In genomic region chr5:146965781-146966659, GRCh38 we compare ENCODE assay signal across 9 cellular contexts.
DNase-seq lines count a peak whose midpoint lies in the region; ATAC-seq and TF ChIP-seq lines count a peak whose summit lies in the region.
"Had no signal": no experiment of that assay in that cellular context is flagged by ENCODE, and none has a peak within 500 bp of the region (broad histone marks: within the 10 kb centered on the region; RNA-seq: fewer than 3 reads in every experiment).

No MANE protein-coding gene starts in this region.

- H3K27me3 Mint-ChIP-seq in MCF 10A (ENCODE audit: insufficient read depth, unreplicated experiment) = peaks cover 24% of the 10 kb centered on the region

- DNase-seq in AG20443 (ENCODE audit: low spot score) = peak; percentile 71
- DNase-seq in NCI-H187 treated with DMSO at 0.1 percent for 48 hours (lab: John Stamatoyannopoulos, UW) = peak; percentile 42
- peak; percentile 49 for DNase-seq in T1000 (lab: John Stamatoyannopoulos, UW)
- DNase-seq in MCF 10A (ENCODE audit: unreplicated experiment) = peak; percentile 89
- peak; percentile 68 for DNase-seq in iris pigment epithelial cell (ENCODE audit: low read depth)
- peak; percentile 4 to 22 (median 14) for DNase-seq in stimulated activated CD4-positive, alpha-beta T cell treated with anti-CD3 and anti-CD28 coated beads, Interleukin-1b, Interleukin-23, amount 100 ng/mL, for 24 hours (ENCODE audit: low read depth in 4 of 4, low spot score in 1 of 4)

- no peaks in the 10 kb centered on the region for H3K36me3 Mint-ChIP-seq in MCF 10A (ENCODE audit: insufficient read depth, unreplicated experiment)
- H3K36me3 Mint-ChIP-seq: IgD-negative memory B cell had no signal

- H3K4me3 Mint-ChIP-seq in MCF 10A (ENCODE audit: unreplicated experiment) = no peak overlapping the region
- H3K4me3 Mint-ChIP-seq: IgD-negative memory B cell had no signal

- BruUV-seq in MCF 10A (replicated peaks; lab: Mats Ljungman, UMichigan) = no TSS peak

- TF ChIP-seq CTCF in MCF 10A (IDR thresholded peaks at IDR 0.05; ENCODE audit: unreplicated experiment) = peak; percentile 89

- CTCF ChIA-PET in MCF 10A (lab: Yijun Ruan, JAX) = interaction anchor here (0.6 to 12.0 kb wide), 116 partner anchors 9 to 804 kb away, joined by 3 to 485 read pairs (median 4); partner anchors contain the start of gene GPR151

- H3K27ac Mint-ChIP-seq in MCF 10A (ENCODE audit: low read depth, unreplicated experiment) = no peak overlapping the region
- H3K27ac Mint-ChIP-seq: IgD-negative memory B cell had no signal

- H3K9me3 Mint-ChIP-seq in MCF 10A (ENCODE audit: unreplicated experiment) = no peaks in the 10 kb centered on the region
- H3K9me3 Mint-ChIP-seq: IgD-negative memory B cell had no signal

- intact Hi-C loops in MCF 10A (cut with micrococcal nuclease) = loop anchor here (1.0 to 10.0 kb wide), 6 partner anchors 222 to 609 kb away; no protein-coding TSS in a partner anchor

- POLR2A ChIA-PET in MCF 10A (lab: Yijun Ruan, JAX) = interaction anchor here (0.5 to 1.3 kb wide), 6 partner anchors 223 to 426 kb away, joined by 3 to 5 read pairs (median 4); no protein-coding TSS in a partner anchor

- H3K4me1 Mint-ChIP-seq in MCF 10A (ENCODE audit: insufficient read depth, unreplicated experiment) = peaks cover 11% of the 10 kb centered on the region
- H3K4me1 Mint-ChIP-seq: IgD-negative memory B cell had no signal

- peak; percentile 99 for ATAC-seq in GM18861 (IDR thresholded peaks at IDR 0.05; ENCODE audit: unreplicated experiment)
- ATAC-seq in HG03039 (IDR thresholded peaks at IDR 0.05; ENCODE audit: unreplicated experiment) = peak; percentile 90

Comparison
In these comparisons a context has a peak if more than half of its experiments do, and no peak if none do; other contexts are left out.
1. Peak in every context shown above with its lines: DNase-seq and ATAC-seq.
2. DNase-seq: peak in every context shown above with its lines; median percentile 89 in MCF 10A; 71 in AG20443; 68 in iris pigment epithelial cell; 49 in T1000; 42 in NCI-H187 treated with DMSO at 0.1 percent for 48 hours; 14 in stimulated activated CD4-positive, alpha-beta T cell treated with anti-CD3 and anti-CD28 coated beads, Interleukin-1b, Interleukin-23, amount 100 ng/mL, for 24 hours.